ENCODE assay signal across 8 cellular contexts in the genomic region with DNA sequence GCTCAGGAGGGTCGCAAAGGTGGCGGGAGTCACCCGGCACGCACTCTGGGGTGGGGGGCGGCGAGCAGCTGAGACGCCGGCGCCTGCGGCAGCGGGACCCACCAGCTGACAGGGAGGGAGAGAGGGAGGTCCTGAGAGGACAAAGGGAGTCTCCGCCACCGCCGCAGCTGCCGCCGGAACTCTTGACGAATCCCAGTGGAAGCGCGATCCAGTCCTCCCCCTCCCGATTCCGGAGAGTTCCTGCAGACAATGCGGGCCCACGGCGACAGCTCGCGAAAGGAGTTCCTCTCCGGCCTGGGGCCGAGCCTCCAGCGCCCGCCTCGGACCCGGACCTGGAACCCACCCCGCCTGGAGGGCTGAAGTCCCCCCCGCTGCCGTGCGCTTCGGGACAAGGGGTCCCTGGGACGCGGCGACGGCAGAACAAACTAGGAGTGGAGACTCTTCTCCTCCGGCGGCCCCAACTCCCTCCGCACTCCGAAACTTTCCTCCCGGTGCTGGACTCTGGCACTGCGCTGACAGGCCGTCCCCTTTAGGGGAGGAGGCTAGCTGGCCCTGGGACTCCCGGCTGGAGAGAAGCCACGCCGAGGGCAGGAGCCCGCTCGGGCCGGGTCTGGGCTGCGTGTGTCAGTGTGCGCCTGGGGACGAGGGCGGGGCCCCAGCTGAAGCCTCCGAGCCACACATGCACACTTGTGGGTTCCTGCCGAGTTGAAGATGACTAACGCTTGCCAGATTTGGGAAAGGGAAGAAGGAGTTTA. TPM values are rescaled to one million over a fixed set of nuclear protein-coding genes. Genes with fewer than 3 reads are reported as not detected.
DNase-seq lines count a peak whose midpoint lies in the region; ATAC-seq and TF ChIP-seq lines count a peak whose summit lies in the region.

A gene (minus strand): TSS at position 623 of the 755 bp plus-strand sequence. CDS start 669 bp downstream, outside the sequence.

- H3K27me3 ChIP-seq in spleen (replicated peaks in 1 of 7): peaks cover 0 to 5% (median 0%) of the 10 kb centered on the region in 7 donors

- peak in 1 of 3 donors; percentile 6 for TF ChIP-seq POLR2A in spleen (IDR thresholded peaks at IDR 0.05)

- DNase-seq in DMS153 treated with DMSO at 0.1 percent for 48 hours (lab: John Stamatoyannopoulos, UW; ENCODE audit: unreplicated experiment) (peak; percentile 25), DMS153 (lab: John Stamatoyannopoulos, UW) (no peak), NCI-H1694 treated with DMSO at 0.1 percent for 48 hours (lab: John Stamatoyannopoulos, UW) (peak; percentile 66), caudate nucleus (lab: John Stamatoyannopoulos, UW) (peak in 53 of 61 donors; percentile 3 to 68 (median 36)), iris pigment epithelial cell (ENCODE audit: low read depth) (peak; percentile 95), spleen (peak; percentile 95)

- no peaks in the 10 kb centered on the region for H3K9me3 ChIP-seq in spleen

- no peak for TF ChIP-seq CTCF in WI38 (IDR thresholded peaks at IDR 0.05; ENCODE audit: low read depth, low read length)
- peak in 1 of 11 experiments; percentile 8 for TF ChIP-seq CTCF in spleen (IDR thresholded peaks at IDR 0.05 in 8 of 11, conservative IDR thresholded peaks at IDR 0.05 in 3 of 11)

- peaks cover 18 to 89% (median 41%) of the 10 kb centered on the region in 6 donors for H3K4me1 ChIP-seq in spleen

- ATAC-seq in HG02798 (IDR thresholded peaks at IDR 0.05; ENCODE audit: poor library complexity, unreplicated experiment): peak; percentile 74

- WGBS in spleen, 5 donors: 0 to 2% (median 0%) methylated on average over 25 to 61 of the region's 61 CpGs

- H3K27ac ChIP-seq in caudate nucleus (ENCODE audit: low read depth, low read length) (peak within 1 kb of the TSS; percentile 73), spleen (peak within 1 kb of the TSS; percentile 87 to 98 (median 94))

- intact Hi-C loops in spleen (cut with DNase I; ENCODE audit: low total_unique reads): loop anchor here (5.0 kb wide), 1 partner anchor 130 kb away; no protein-coding TSS in a partner anchor

- peaks cover 0 to 16% (median 4%) of the 10 kb centered on the region in 6 donors for H3K36me3 ChIP-seq in spleen

- H3K4me3 ChIP-seq in WI38 (ENCODE audit: low read depth, low read length) (peak within 1 kb of the TSS; percentile 93), spleen (peak within 1 kb of the TSS; percentile 67 to 96 (median 84))

RNA-seq across cellular contexts. Expression of the gene that starts here (rescaled TPM):
- total RNA-seq in spleen: 10 to 100 TPM; 30.9 to 56.3 (median 43.3) TPM
- polyA plus RNA-seq in spleen: 1 to 10 TPM; 3.7 to 5.8 (median 5.1) TPM
